8 cellular contexts compared by ENCODE assay signal in genomic region chr20:50192364-50193168, GRCh38. TPM values are rescaled to one million over a fixed set of nuclear protein-coding genes. Genes with fewer than 3 reads are reported as not detected.
DNase-seq lines count a peak whose midpoint lies in the region; ATAC-seq, FAIRE-seq and TF ChIP-seq lines count a peak whose summit lies in the region.

No MANE protein-coding gene starts in this region.

- peak; percentile 70 for ATAC-seq in stimulated activated effector memory CD8-positive, alpha-beta T cell treated with anti-CD3 and anti-CD28 coated beads, Interleukin-12 subunit alpha, Interleukin-12 subunit beta, amount 100 ng/mL, for 72 hours
- no peak for ATAC-seq in HG02973 (IDR thresholded peaks at IDR 0.05; ENCODE audit: unreplicated experiment)

- POLR2A ChIA-PET in OCI-LY7 (lab: Charles Lee) = no interaction called here

- no peaks in the 10 kb centered on the region for H3K9me3 Mint-ChIP-seq in stimulated activated effector memory CD8-positive, alpha-beta T cell treated with anti-CD3 and anti-CD28 coated beads, Interleukin-12 subunit alpha, Interleukin-12 subunit beta, amount 100 ng/mL, for 72 hours

- peak; percentile 53 for TF ChIP-seq POLR2A in erythroblast (IDR thresholded peaks at IDR 0.05; ENCODE audit: low read length)

- H3K4me1 Mint-ChIP-seq in stimulated activated effector memory CD8-positive, alpha-beta T cell treated with anti-CD3 and anti-CD28 coated beads, Interleukin-12 subunit alpha, Interleukin-12 subunit beta, amount 100 ng/mL, for 72 hours = peaks cover 39% of the 10 kb centered on the region

- no peak for TF ChIP-seq CTCF in OCI-LY7 (conservative IDR thresholded peaks at IDR 0.05; ENCODE audit: low read length)

- intact Hi-C loops in OCI-LY7 (cut with micrococcal nuclease; ENCODE audit: unreplicated experiment) = loop anchor here (5.0 kb wide), 3 partner anchors 95 to 540 kb away; partner anchors contain the start of gene PARD6B

- H3K9me2 ChIP-seq in OCI-LY7 (ENCODE audit: insufficient read depth, low read length) = no peaks in the 10 kb centered on the region

- peak; percentile 72 for FAIRE-seq in HTR-8/SVneo (lab: Jason Lieb, UNC)

- H3K27ac ChIP-seq in OCI-LY7 (ENCODE audit: low read depth, low read length, poor library complexity, severe bottlenecking) = peak overlapping the region; percentile 95

- H3K36me3 Mint-ChIP-seq in stimulated activated effector memory CD8-positive, alpha-beta T cell treated with anti-CD3 and anti-CD28 coated beads, Interleukin-12 subunit alpha, Interleukin-12 subunit beta, amount 100 ng/mL, for 72 hours = peaks cover 29% of the 10 kb centered on the region

- no peaks in the 10 kb centered on the region for H3K36me3 ChIP-seq in OCI-LY7 (ENCODE audit: insufficient read depth, low read length)

- no peaks in the 10 kb centered on the region for H4K20me1 ChIP-seq in OCI-LY7 (ENCODE audit: insufficient read depth, low read length)

- peak overlapping the region; percentile 22; the same call in 1 of the 2 replicates for H2AFZ ChIP-seq in OCI-LY7 (ENCODE audit: low read length)

- CTCF ChIA-PET in OCI-LY7 (lab: Charles Lee; ENCODE audit: unreplicated experiment) = no interaction called here

- peaks cover 16% of the 10 kb centered on the region for H3K4me1 ChIP-seq in OCI-LY7 (ENCODE audit: insufficient read depth, low read length, poor library complexity, severe bottlenecking)

- no peaks in the 10 kb centered on the region for H3K9me3 ChIP-seq in OCI-LY7 (ENCODE audit: low read length)

- peaks cover 17% of the 10 kb centered on the region for H3K79me2 ChIP-seq in OCI-LY7 (ENCODE audit: insufficient read depth, low read depth, low read length)

- peak overlapping the region; percentile 99 for H3K27ac Mint-ChIP-seq in stimulated activated effector memory CD8-positive, alpha-beta T cell treated with anti-CD3 and anti-CD28 coated beads, Interleukin-12 subunit alpha, Interleukin-12 subunit beta, amount 100 ng/mL, for 72 hours

- peak overlapping the region; percentile 81 for H3K4me2 ChIP-seq in OCI-LY7 (ENCODE audit: low read length)

- peak overlapping the region; percentile 96 for H3K4me3 Mint-ChIP-seq in stimulated activated effector memory CD8-positive, alpha-beta T cell treated with anti-CD3 and anti-CD28 coated beads, Interleukin-12 subunit alpha, Interleukin-12 subunit beta, amount 100 ng/mL, for 72 hours

- BruUV-seq in OCI-LY7 (replicated peaks; lab: Mats Ljungman, UMichigan) = TSS peak; percentile 90

- DNase-seq in GM04504 (ENCODE audit: low read depth) = peak; percentile 76
- DNase-seq in HTR-8/SVneo (ENCODE audit: insufficient read length, low spot score) = peak; percentile 98
- peak; percentile 94 for DNase-seq in OCI-LY7 (ENCODE audit: low spot score)
- DNase-seq in activated T-cell treated with anti-CD3 and anti-CD28 coated beads for 48 hours (ENCODE audit: low read depth) = peak; percentile 74
- peak; percentile 96 to 98 for DNase-seq in erythroblast (lab: John Stamatoyannopoulos, UW)
- DNase-seq in myocyte (ENCODE audit: low read depth) = peak; percentile 91
- peak; percentile 59 to 64 for DNase-seq in stimulated activated effector memory CD8-positive, alpha-beta T cell treated with anti-CD3 and anti-CD28 coated beads, Interleukin-12 subunit alpha, Interleukin-12 subunit beta, amount 100 ng/mL, for 72 hours (ENCODE audit: low spot score in 2 of 2)

- H3K4me3 ChIP-seq in OCI-LY7 (ENCODE audit: low read depth, low read length, poor library complexity, severe bottlenecking) = peak overlapping the region; percentile 97

RNA-seq across cellular contexts. Expression of gene CEBPB, which starts 1.9 kb away (rescaled TPM):
- 31.0 and 47.6 TPM in 2 replicates for total RNA-seq in OCI-LY7 (2014; rRNA removed; shearing (Covaris generic))
- total RNA-seq in OCI-LY7 (2022) (48.2 and 48.4 TPM in 2 replicates), myocyte (29.6 and 31.3 TPM in 2 replicates)
- 27.8 TPM for polyA plus RNA-seq in myocyte (2012)

RNA-seq across cellular contexts. Expression of gene PEDS1, which starts 39.0 kb away (rescaled TPM):
- total RNA-seq in OCI-LY7 (2014; rRNA removed; shearing (Covaris generic)) = 12.0 and 25.9 TPM in 2 replicates
- total RNA-seq in OCI-LY7 (2022) = 19.5 and 22.0 TPM in 2 replicates
- total RNA-seq in myocyte = 51.8 and 56.6 TPM in 2 replicates
- polyA plus RNA-seq in myocyte (2012) = 45.2 TPM
